ENCODE assay signal across 8 cellular contexts in the genomic region with DNA sequence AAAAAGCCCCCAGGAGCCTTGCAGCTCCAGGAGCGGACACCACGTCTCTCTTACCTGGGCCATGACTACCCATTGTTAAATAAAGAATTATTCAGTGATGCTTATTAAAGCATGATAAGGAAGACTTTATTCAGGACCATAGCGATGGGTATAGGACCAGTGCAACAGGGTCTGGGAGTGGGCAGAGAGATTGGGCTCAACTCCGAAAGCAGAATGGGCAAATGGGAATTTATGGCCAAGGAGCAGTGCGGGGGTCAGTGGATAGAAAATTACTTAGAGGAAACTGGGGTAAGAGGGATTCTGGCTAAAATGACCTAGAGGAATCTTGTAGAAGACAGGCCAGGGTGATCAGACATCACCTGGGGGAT. TPM values are rescaled to one million over a fixed set of nuclear protein-coding genes. Genes with fewer than 3 reads are reported as not detected.
A peak's percentile ranks its signal among the peaks of the same experiment; 100 is the strongest.
DNase-seq lines count a peak whose midpoint lies in the region; ATAC-seq and TF ChIP-seq lines count a peak whose summit lies in the region.

No MANE protein-coding gene starts in this region.

- no peak for TF ChIP-seq CTCF in OCI-LY3 (IDR thresholded peaks at IDR 0.05; ENCODE audit: low read depth, low read length)
- no peak for TF ChIP-seq CTCF in esophagus squamous epithelium (IDR thresholded peaks at IDR 0.05)
- TF ChIP-seq CTCF in psoas muscle (IDR thresholded peaks at IDR 0.05), result no peak

- H3K27ac ChIP-seq in OCI-LY3 (ENCODE audit: low read length) (no peak overlapping the region), esophagus squamous epithelium (peak overlapping the region; percentile 93 to 97 (median 94)), psoas muscle (peak overlapping the region; percentile 89)

- TF ChIP-seq POLR2A in esophagus squamous epithelium (IDR thresholded peaks at IDR 0.05), result no peak

- H3K9ac ChIP-seq in OCI-LY3 (ENCODE audit: low read length), result peak overlapping the region; percentile 84

- H3K36me3 ChIP-seq in OCI-LY3 (replicated peaks; ENCODE audit: low read depth, low read length), result peaks cover 11% of the 10 kb centered on the region
- peaks cover 0 to 25% (median 11%) of the 10 kb centered on the region in 3 donors for H3K36me3 ChIP-seq in esophagus squamous epithelium
- H3K36me3 ChIP-seq in psoas muscle (ENCODE audit: insufficient read depth in 1 of 2, low read depth in 1 of 2), result peaks cover 2 to 24% of the 10 kb centered on the region in 2 donors

- peaks cover 21% of the 10 kb centered on the region for H3K4me1 ChIP-seq in OCI-LY3 (ENCODE audit: low read length)
- peaks cover 3 to 30% (median 15%) of the 10 kb centered on the region in 3 donors for H3K4me1 ChIP-seq in esophagus squamous epithelium
- peaks cover 20% of the 10 kb centered on the region for H3K4me1 ChIP-seq in psoas muscle

- intact Hi-C loops in esophagus squamous epithelium (cut with DNase I), result no loop called here
- intact Hi-C loops in psoas muscle (cut with DNase I), result loop anchor here in 1 of 2 donors (5.0 to 10.0 kb wide), 2 partner anchors 431 to 699 kb away; a partner anchor contains a TSS

- no peaks in the 10 kb centered on the region for H3K9me3 ChIP-seq in OCI-LY3 (ENCODE audit: insufficient read depth, low read length)
- H3K9me3 ChIP-seq in esophagus squamous epithelium, result no peaks in the 10 kb centered on the region
- H3K9me3 ChIP-seq in psoas muscle, result no peaks in the 10 kb centered on the region

- H3K4me2 ChIP-seq in OCI-LY3 (ENCODE audit: low read length), result peak overlapping the region; percentile 80

- no peak for DNase-seq in esophagus squamous epithelium (lab: John Stamatoyannopoulos, UW)
- DNase-seq in psoas muscle, result no peak
- no peak for DNase-seq in NCI-H1092 (lab: John Stamatoyannopoulos, UW)
- no peak for DNase-seq in NCI-H1105 treated with DMSO at 0.1 percent for 48 hours (lab: John Stamatoyannopoulos, UW)

- peak overlapping the region; percentile 90 for H2AFZ ChIP-seq in OCI-LY3 (ENCODE audit: low read depth, low read length)

- no peaks in the 10 kb centered on the region for H3K27me3 ChIP-seq in OCI-LY3 (ENCODE audit: low read depth, low read length)
- no peaks in the 10 kb centered on the region for H3K27me3 ChIP-seq in esophagus squamous epithelium
- no peaks in the 10 kb centered on the region for H3K27me3 ChIP-seq in psoas muscle (ENCODE audit: insufficient read depth in 3 of 3, low read length in 2 of 3)

- H4K20me1 ChIP-seq in OCI-LY3 (ENCODE audit: insufficient read depth, low read length), result no peaks in the 10 kb centered on the region

- H3K4me3 ChIP-seq in OCI-LY3 (ENCODE audit: low read length) (peak overlapping the region; percentile 91), esophagus squamous epithelium (peak overlapping the region; percentile 77 to 99 (median 90)), psoas muscle (peak overlapping the region; percentile 99)

- peak; percentile 0 for ATAC-seq in GM18873 (IDR thresholded peaks at IDR 0.05; ENCODE audit: low FRiP score, unreplicated experiment)
- ATAC-seq in psoas muscle, result peak in 2 of 4 donors; percentile 6 to 8
- no peak for ATAC-seq in GM21447 (IDR thresholded peaks at IDR 0.05; ENCODE audit: unreplicated experiment)
- no peak for ATAC-seq in GM18868 (IDR thresholded peaks at IDR 0.05; ENCODE audit: unreplicated experiment)

- WGBS in esophagus squamous epithelium, 2 donors, result 57 to 58% methylated on average over 5 of the region's 5 CpGs
- 47 to 54% (median 52%) methylated on average over 5 of the region's 5 CpGs for WGBS in psoas muscle, 3 donors

- peaks cover 29% of the 10 kb centered on the region for H3K79me2 ChIP-seq in OCI-LY3 (ENCODE audit: low read length)

RNA-seq across cellular contexts. Expression of a gene that starts 0.6 kb away (rescaled TPM):
- total RNA-seq in esophagus squamous epithelium (100 to 1,000 TPM; 184 to 354 (median 297) TPM), psoas muscle (100 to 1,000 TPM; 294 to 473 (median 332) TPM)
- polyA plus RNA-seq in psoas muscle, result 100 to 1,000 TPM; 521 to 680 (median 593) TPM
